14 cellular contexts compared by ENCODE assay signal in the genomic region with DNA sequence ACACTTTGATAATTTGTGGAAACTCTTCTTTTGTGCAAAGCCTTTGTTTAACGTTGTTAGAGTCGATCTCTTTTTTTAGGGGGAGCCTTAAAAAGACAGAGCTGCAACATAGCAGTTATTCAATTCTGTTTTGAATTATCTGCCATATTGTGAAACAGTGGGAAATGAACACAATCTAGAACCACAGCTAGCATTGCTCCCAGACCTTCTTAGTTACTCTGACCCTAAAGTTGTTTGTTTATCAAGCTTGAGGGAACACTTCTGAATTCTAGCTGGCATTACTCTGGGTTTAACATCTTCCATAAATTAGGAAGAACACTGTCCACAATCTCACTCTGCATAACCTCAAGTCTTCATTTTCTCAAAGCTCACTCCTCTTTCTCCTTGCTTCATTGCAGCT.
A peak's percentile ranks its signal among the peaks of the same experiment; 100 is the strongest.
DNase-seq lines count a peak whose midpoint lies in the region; ATAC-seq and TF ChIP-seq lines count a peak whose summit lies in the region.
"Had no signal": no experiment of that assay in that cellular context is flagged by ENCODE, and none has a peak within 500 bp of the region (broad histone marks: within the 10 kb centered on the region; RNA-seq: fewer than 3 reads in every experiment).

No MANE protein-coding gene starts in this region.

- TF ChIP-seq CTCF in AG09319 (IDR thresholded peaks at IDR 0.05; ENCODE audit: low read depth, low read length) (no peak), fibroblast of mammary gland (conservative IDR thresholded peaks at IDR 0.05; ENCODE audit: control insufficient read depth, insufficient read depth, low read depth, low read length) (no peak), thoracic aorta (IDR thresholded peaks at IDR 0.05) (no peak)

- H3K9me3 ChIP-seq in adipocyte (ENCODE audit: control insufficient read depth, low read length) (no peaks in the 10 kb centered on the region), thoracic aorta (no peaks in the 10 kb centered on the region)
- H3K9me3 ChIP-seq: BLaER1 treated with 17β-estradiol and CSF1 and Interleukin-3, amounts not matched to agents 10 nM and 100 nM had no signal

- ATAC-seq in thoracic aorta (ENCODE audit: insufficient number of reproducible peaks, low FRiP score, low read depth) (no peak), HG03571 (IDR thresholded peaks at IDR 0.05; ENCODE audit: unreplicated experiment) (no peak), Right ventricle myocardium superior (ENCODE audit: poor library complexity) (no peak)
- ATAC-seq: HCT116 had no signal

- H3K4me3 ChIP-seq in adipocyte (ENCODE audit: low read length) (no peak overlapping the region), fibroblast of mammary gland (ENCODE audit: control insufficient read depth, low read depth, low read length) (no peak overlapping the region), thoracic aorta (no peak overlapping the region)
- H3K4me3 ChIP-seq: BLaER1 treated with 17β-estradiol and CSF1 and Interleukin-3, amounts not matched to agents 10 nM and 100 nM had no signal

- peak overlapping the region; percentile 31 to 78 for H3K27ac ChIP-seq in thoracic aorta
- H3K27ac ChIP-seq: BLaER1 treated with 17β-estradiol and CSF1 and Interleukin-3, amounts not matched to agents 10 nM and 100 nM; HL-60 had no signal

- H3K36me3 ChIP-seq in adipocyte (ENCODE audit: control insufficient read depth, insufficient read depth, low read length, severe bottlenecking) (no peaks in the 10 kb centered on the region), thoracic aorta (no peaks in the 10 kb centered on the region)
- H3K36me3 ChIP-seq: BLaER1 treated with 17β-estradiol and CSF1 and Interleukin-3, amounts not matched to agents 10 nM and 100 nM had no signal

- H3K27me3 ChIP-seq in adipocyte (replicated peaks; ENCODE audit: control insufficient read depth, insufficient read depth, low read length) (no peaks in the 10 kb centered on the region), thoracic aorta (replicated peaks; ENCODE audit: insufficient read depth) (no peaks in the 10 kb centered on the region)
- H3K27me3 ChIP-seq: BLaER1 treated with 17β-estradiol and CSF1 and Interleukin-3, amounts not matched to agents 10 nM and 100 nM had no signal

- intact Hi-C loops in Right ventricle myocardium superior (cut with DNase I): no loop called here

- H3K4me1 ChIP-seq in adipocyte (ENCODE audit: control insufficient read depth, insufficient read depth, low read length) (peaks cover 8% of the 10 kb centered on the region), thoracic aorta (ENCODE audit: control insufficient read depth in 1 of 2, low read depth in 2 of 2) (peaks cover 11 to 48% of the 10 kb centered on the region in 2 donors)

- DNase-seq in AG09319 (ENCODE audit: extremely low read depth, low read depth) (peak; percentile 43), adipocyte (ENCODE audit: low read depth) (peak; percentile 64), fibroblast of mammary gland (ENCODE audit: low read depth) (peak; percentile 29), thoracic aorta (ENCODE audit: low spot score) (no peak), AG08396 (ENCODE audit: low spot score) (no peak), Right ventricle myocardium superior (no peak)
- DNase-seq: ACHN; CD4-positive, CD25-positive, alpha-beta regulatory T cell; DMS53; GF-D8 had no signal

- no peak overlapping the region for H3K9ac ChIP-seq in adipocyte (ENCODE audit: low read length)
- H3K9ac ChIP-seq: BLaER1 treated with 17β-estradiol and CSF1 and Interleukin-3, amounts not matched to agents 10 nM and 100 nM had no signal

Comparison
In these comparisons a context has a peak if more than half of its experiments do, and no peak if none do; other contexts are left out.
1. DNase-seq: peak in AG09319 (single experiment), adipocyte (single experiment) and fibroblast of mammary gland (single experiment); none in thoracic aorta (single experiment), AG08396 (single experiment) and Right ventricle myocardium superior (single experiment).